ENCODE assay signal across 22 cellular contexts in genomic region chr1:108750476-108751191, GRCh38. TPM values are rescaled to one million over a fixed set of nuclear protein-coding genes. Genes with fewer than 3 reads are reported as not detected.
A peak's percentile ranks its signal among the peaks of the same experiment; 100 is the strongest.
DNase-seq lines count a peak whose midpoint lies in the region; ATAC-seq and TF ChIP-seq lines count a peak whose summit lies in the region.
"Had no signal": no experiment of that assay in that cellular context is flagged by ENCODE, and none has a peak within 500 bp of the region (broad histone marks: within the 10 kb centered on the region; RNA-seq: fewer than 3 reads in every experiment).

No MANE protein-coding gene starts in this region.

- H3K4me1 Mint-ChIP-seq in MCF 10A (ENCODE audit: insufficient read depth, unreplicated experiment), result peaks cover 12% of the 10 kb centered on the region
- peaks cover 21% of the 10 kb centered on the region for H3K4me1 Mint-ChIP-seq in activated T-helper 17 cell treated with anti-CD3 and anti-CD28 coated beads, Interleukin-2, amount 50 U/mL, for 72 hours

- H3K36me3 Mint-ChIP-seq in MCF 10A (ENCODE audit: insufficient read depth, unreplicated experiment), result peaks cover 34% of the 10 kb centered on the region
- H3K36me3 Mint-ChIP-seq in activated T-helper 17 cell treated with anti-CD3 and anti-CD28 coated beads, Interleukin-2, amount 50 U/mL, for 72 hours (ENCODE audit: low read depth), result peaks cover 79% of the 10 kb centered on the region

- H3K4me1 ChIP-seq in breast epithelium, result peaks cover 0 to 7% of the 10 kb centered on the region in 2 donors
- H3K4me1 ChIP-seq in foreskin keratinocyte, result peaks cover 15% of the 10 kb centered on the region

- TF ChIP-seq CTCF in MCF 10A (IDR thresholded peaks at IDR 0.05; ENCODE audit: unreplicated experiment) (no peak), breast epithelium (IDR thresholded peaks at IDR 0.05) (no peak), kidney epithelial cell (IDR thresholded peaks at IDR 0.05; ENCODE audit: insufficient read depth, low read length, poor library complexity, severe bottlenecking) (no peak), foreskin keratinocyte (conservative IDR thresholded peaks at IDR 0.05) (no peak)

- H3K36me3 ChIP-seq in breast epithelium, result no peaks in the 10 kb centered on the region
- no peaks in the 10 kb centered on the region for H3K36me3 ChIP-seq in kidney epithelial cell (ENCODE audit: control insufficient read depth, insufficient read depth, low read length)

- POLR2A ChIA-PET in MCF 10A (lab: Yijun Ruan, JAX), result interaction anchor here (1.9 to 5.4 kb wide), 2 partner anchors 47 to 57 kb away, joined by 5 to 99 read pairs; partner anchors contain the start of gene PRPF38B

- H3K27me3 ChIP-seq in breast epithelium (no peaks in the 10 kb centered on the region), kidney epithelial cell (ENCODE audit: control insufficient read depth, insufficient read depth, low read length) (no peaks in the 10 kb centered on the region), foreskin keratinocyte (no peaks in the 10 kb centered on the region)
- H3K27me3 ChIP-seq: body of pancreas, Peyer's patch, sigmoid colon, vagina had no signal

- no peak overlapping the region for H3K4me3 ChIP-seq in breast epithelium
- no peak overlapping the region for H3K4me3 ChIP-seq in kidney epithelial cell (ENCODE audit: low read depth, low read length)
- H3K4me3 ChIP-seq: body of pancreas, GM12878, Peyer's patch, sigmoid colon, vagina had no signal

- ATAC-seq in activated T-helper 17 cell treated with anti-CD3 and anti-CD28 coated beads, Interleukin-2, amount 50 U/mL, for 72 hours (replicated peaks), result no peak
- ATAC-seq in GM19395 (IDR thresholded peaks at IDR 0.05; ENCODE audit: unreplicated experiment) (no peak), foreskin keratinocyte (no peak), GM18870 (IDR thresholded peaks at IDR 0.05; ENCODE audit: unreplicated experiment) (no peak)
- ATAC-seq: body of pancreas; CD8-positive, alpha-beta T cell; GM12878 had no signal

- H3K27me3 Mint-ChIP-seq in MCF 10A (ENCODE audit: insufficient read depth, unreplicated experiment), result no peaks in the 10 kb centered on the region
- H3K27me3 Mint-ChIP-seq in activated T-helper 17 cell treated with anti-CD3 and anti-CD28 coated beads, Interleukin-2, amount 50 U/mL, for 72 hours, result no peaks in the 10 kb centered on the region
- H3K27me3 Mint-ChIP-seq: activated CD4-positive, alpha-beta T cell treated with anti-CD3 and anti-CD28 coated beads, Interleukin-2, amount 10 ng/mL, durations not matched to agents 24 days and 14 days had no signal

- peak; percentile 11 for DNase-seq in MCF 10A (ENCODE audit: unreplicated experiment)
- no peak for DNase-seq in breast epithelium (ENCODE audit: low spot score in 2 of 2)
- peak; percentile 51 for DNase-seq in kidney epithelial cell (ENCODE audit: low read depth)
- peak; percentile 1 for DNase-seq in stromal cell of bone marrow (ENCODE audit: low read depth)
- DNase-seq in foreskin keratinocyte, result no peak
- DNase-seq: activated CD4-positive, alpha-beta T cell treated with anti-CD3 and anti-CD28 coated beads, Interleukin-2, amount 10 ng/mL, durations not matched to agents 24 days and 14 days; activated CD8-positive, alpha-beta memory T cell treated with anti-CD3 and anti-CD28 coated beads, Interleukin-2, amount 50 U/mL, for 48 hours; activated naive CD4-positive, alpha-beta T cell treated with Interleukin-2 at 50 U/mL for 16 hours; body of pancreas; CD8-positive, alpha-beta T cell; dermis blood vessel endothelial cell; mesendoderm; NCI-H1105 treated with DMSO at 0.1 percent for 48 hours; Peyer's patch; sigmoid colon had no signal

- H3K27ac ChIP-seq in breast epithelium (no peak overlapping the region), foreskin keratinocyte (no peak overlapping the region)
- H3K27ac ChIP-seq: body of pancreas, KMS-11, Peyer's patch, sigmoid colon, vagina had no signal

- H3K9me3 ChIP-seq in breast epithelium, result no peaks in the 10 kb centered on the region
- H3K9me3 ChIP-seq: body of pancreas, Peyer's patch, sigmoid colon, vagina had no signal

- TF ChIP-seq POLR2A in breast epithelium (IDR thresholded peaks at IDR 0.05), result no peak

- BruUV-seq in MCF 10A (replicated peaks; lab: Mats Ljungman, UMichigan), result no TSS peak

- H3K4me3 Mint-ChIP-seq in MCF 10A (ENCODE audit: unreplicated experiment), result no peak overlapping the region
- H3K4me3 Mint-ChIP-seq in activated T-helper 17 cell treated with anti-CD3 and anti-CD28 coated beads, Interleukin-2, amount 50 U/mL, for 72 hours, result peak overlapping the region; percentile 31
- H3K4me3 Mint-ChIP-seq: activated CD4-positive, alpha-beta T cell treated with anti-CD3 and anti-CD28 coated beads, Interleukin-2, amount 10 ng/mL, durations not matched to agents 24 days and 14 days; CD8-positive, alpha-beta T cell had no signal

- H3K27ac Mint-ChIP-seq in MCF 10A (ENCODE audit: low read depth, unreplicated experiment), result no peak overlapping the region
- peak overlapping the region; percentile 72 for H3K27ac Mint-ChIP-seq in activated T-helper 17 cell treated with anti-CD3 and anti-CD28 coated beads, Interleukin-2, amount 50 U/mL, for 72 hours
- H3K27ac Mint-ChIP-seq: activated CD4-positive, alpha-beta T cell treated with anti-CD3 and anti-CD28 coated beads, Interleukin-2, amount 10 ng/mL, durations not matched to agents 24 days and 14 days; CD8-positive, alpha-beta T cell had no signal

- intact Hi-C loops in MCF 10A (cut with micrococcal nuclease), result no loop called here
- intact Hi-C loops in breast epithelium (cut with DNase I; ENCODE audit: low total_unique reads), result no loop called here

- CTCF ChIA-PET in MCF 10A (lab: Yijun Ruan, JAX), result interaction anchor here (0.7 to 1.0 kb wide), 2 partner anchors 11 to 58 kb away, joined by 3 to 6 read pairs; partner anchors contain the start of gene PRPF38B

- no peaks in the 10 kb centered on the region for H3K9me3 Mint-ChIP-seq in MCF 10A (ENCODE audit: unreplicated experiment)
- H3K9me3 Mint-ChIP-seq in activated T-helper 17 cell treated with anti-CD3 and anti-CD28 coated beads, Interleukin-2, amount 50 U/mL, for 72 hours, result no peaks in the 10 kb centered on the region
- H3K9me3 Mint-ChIP-seq: activated CD4-positive, alpha-beta T cell treated with anti-CD3 and anti-CD28 coated beads, Interleukin-2, amount 10 ng/mL, durations not matched to agents 24 days and 14 days; CD8-positive, alpha-beta T cell had no signal

RNA-seq across cellular contexts. Expression of gene STXBP3, which starts 4.2 kb away (rescaled TPM):
- total RNA-seq in MCF 10A (2022) (47.4 and 58.4 TPM in 2 replicates), breast epithelium (100 to 1,000 TPM in 1 of 3 donors, 10 to 100 TPM in 2; 62.6 to 127 (median 79.5) TPM), kidney epithelial cell (30.3 and 48.2 TPM in 2 replicates), foreskin keratinocyte (24.5 and 25.1 TPM in 2 replicates)
- total RNA-seq in activated T-helper 17 cell treated with anti-CD3 and anti-CD28 coated beads, Interleukin-2, amount 50 U/mL, for 72 hours, result 10 to 100 TPM; 41.0 to 52.3 TPM
- polyA plus RNA-seq in foreskin keratinocyte, result 9.5 and 11.6 TPM in 2 replicates

RNA-seq across cellular contexts. Expression of gene FNDC7, which starts 37.9 kb away (rescaled TPM):
- total RNA-seq in MCF 10A (2022) (not detected in 2 replicates), breast epithelium (not detected), kidney epithelial cell (not detected in 2 replicates), foreskin keratinocyte (0.03 TPM in 1 of 2 replicates, not detected in the other)
- under 1 TPM in 1 of 2 donors, not detected in 1; 0.19 TPM for total RNA-seq in activated T-helper 17 cell treated with anti-CD3 and anti-CD28 coated beads, Interleukin-2, amount 50 U/mL, for 72 hours
- polyA plus RNA-seq in foreskin keratinocyte, result 0.01 TPM in 1 of 2 replicates, not detected in the other
- total RNA-seq: activated CD4-positive, alpha-beta T cell treated with anti-CD3 and anti-CD28 coated beads, Interleukin-2, amount 10 ng/mL, durations not matched to agents 24 days and 14 days; body of pancreas; dermis blood vessel endothelial cell; GM12878; Peyer's patch; sigmoid colon; vagina had no signal
- polyA plus RNA-seq: esophagus, GM12878, sigmoid colon had no signal

RNA-seq across cellular contexts. Expression of gene PRPF38B, which starts 58.5 kb away (rescaled TPM):
- total RNA-seq in MCF 10A (2022), result 65.1 and 65.3 TPM in 2 replicates
- total RNA-seq in breast epithelium, result 10 to 100 TPM; 26.9 to 40.8 (median 32.8) TPM
- total RNA-seq in activated T-helper 17 cell treated with anti-CD3 and anti-CD28 coated beads, Interleukin-2, amount 50 U/mL, for 72 hours, result 10 to 100 TPM; 70.3 to 70.6 TPM
- total RNA-seq in kidney epithelial cell, result 20.3 and 21.1 TPM in 2 replicates
- 27.0 and 33.4 TPM in 2 replicates for total RNA-seq in foreskin keratinocyte
- polyA plus RNA-seq in foreskin keratinocyte, result 12.3 and 18.4 TPM in 2 replicates

Comparison
In these comparisons a context has a peak if more than half of its experiments do, and no peak if none do; other contexts are left out.
1. DNase-seq: peak in MCF 10A (single experiment), kidney epithelial cell (single experiment) and stromal cell of bone marrow (single experiment); none in breast epithelium (0 of 2) and foreskin keratinocyte (0 of 2).